16 cellular contexts compared by ENCODE assay signal in genomic region chr17:27498615-27499316, GRCh38. TPM values are rescaled to one million over a fixed set of nuclear protein-coding genes. Genes with fewer than 3 reads are reported as not detected.
A peak's percentile ranks its signal among the peaks of the same experiment; 100 is the strongest.
DNase-seq lines count a peak whose midpoint lies in the region; ATAC-seq and TF ChIP-seq lines count a peak whose summit lies in the region.
"Had no signal": no experiment of that assay in that cellular context is flagged by ENCODE, and none has a peak within 500 bp of the region (broad histone marks: within the 10 kb centered on the region; RNA-seq: fewer than 3 reads in every experiment).

No MANE protein-coding gene starts in this region.

- intact Hi-C loops in activated T-helper 1 cell treated with anti-CD3 and anti-CD28 coated beads, Interleukin-12 subunit alpha, Interleukin-12 subunit beta, Interleukin-2, Interleukin-4 antibody, amounts not matched to agents 30 ng/mL and 10 ng/mL and 1 ng/mL, durations not matched to agents 14 hours and 24 hours and 36 hours (cut with micrococcal nuclease), result no loop called here
- intact Hi-C loops in Right ventricle myocardium superior (cut with DNase I), result no loop called here

- H3K4me3 Mint-ChIP-seq in activated T-helper 1 cell treated with anti-CD3 and anti-CD28 coated beads, Interleukin-12 subunit alpha, Interleukin-12 subunit beta, Interleukin-2, Interleukin-4 antibody, amounts not matched to agents 30 ng/mL and 10 ng/mL and 1 ng/mL, durations not matched to agents 14 hours and 24 hours and 36 hours, result no peak overlapping the region
- H3K4me3 Mint-ChIP-seq in neural crest cell, result no peak overlapping the region
- H3K4me3 Mint-ChIP-seq: CD4-positive, alpha-beta T cell; GM23338 had no signal

- 91% methylated on average over 8 of the region's 8 CpGs for WGBS in hepatocyte (ENCODE audit: low lambda C conversion rate, missing lambda C conversion rate)
- 83% methylated on average over 8 of the region's 8 CpGs for WGBS in suprapubic skin

- H3K36me3 ChIP-seq in hepatocyte (replicated peaks; ENCODE audit: insufficient read depth, low read depth) (no peaks in the 10 kb centered on the region), suprapubic skin (no peaks in the 10 kb centered on the region)

- TF ChIP-seq EP300 in suprapubic skin (IDR thresholded peaks at IDR 0.05), result no peak

- H3K27ac ChIP-seq in hepatocyte (peak overlapping the region; percentile 61), suprapubic skin (peak overlapping the region; percentile 68)
- H3K27ac ChIP-seq: PC-9 had no signal

- TF ChIP-seq CTCF in hepatocyte (IDR thresholded peaks at IDR 0.05; ENCODE audit: poor library complexity) (no peak), neural crest cell (conservative IDR thresholded peaks at IDR 0.05) (no peak), suprapubic skin (IDR thresholded peaks at IDR 0.05) (no peak)

- no peak for DNase-seq in activated T-helper 1 cell treated with anti-CD3 and anti-CD28 coated beads, Interleukin-12 subunit alpha, Interleukin-12 subunit beta, Interleukin-2, Interleukin-4 antibody, amounts not matched to agents 30 ng/mL and 10 ng/mL and 1 ng/mL, durations not matched to agents 14 hours and 24 hours and 36 hours (ENCODE audit: low spot score)
- no peak for DNase-seq in hepatocyte (ENCODE audit: low spot score)
- DNase-seq in neural crest cell (ENCODE audit: low read depth, low spot score), result no peak
- no peak for DNase-seq in suprapubic skin (ENCODE audit: low spot score in 2 of 2)
- DNase-seq in retina, result no peak
- no peak for DNase-seq in Right ventricle myocardium superior
- no peak for DNase-seq in NCI-H526 (lab: John Stamatoyannopoulos, UW)
- no peak for DNase-seq in NCI-H1105 (lab: John Stamatoyannopoulos, UW)
- DNase-seq: AML-193; CD4-positive, alpha-beta T cell; DMS79 treated with DMSO at 0.1 percent for 48 hours; NCI-H2107; NCI-H226; NCI-H526 treated with DMSO at 0.1 percent for 48 hours; PC-9 had no signal

- H3K9me3 Mint-ChIP-seq in activated T-helper 1 cell treated with anti-CD3 and anti-CD28 coated beads, Interleukin-12 subunit alpha, Interleukin-12 subunit beta, Interleukin-2, Interleukin-4 antibody, amounts not matched to agents 30 ng/mL and 10 ng/mL and 1 ng/mL, durations not matched to agents 14 hours and 24 hours and 36 hours, result peaks cover 12% of the 10 kb centered on the region
- peaks cover 3% of the 10 kb centered on the region for H3K9me3 Mint-ChIP-seq in neural crest cell

- peaks cover 53% of the 10 kb centered on the region for H3K4me1 Mint-ChIP-seq in activated T-helper 1 cell treated with anti-CD3 and anti-CD28 coated beads, Interleukin-12 subunit alpha, Interleukin-12 subunit beta, Interleukin-2, Interleukin-4 antibody, amounts not matched to agents 30 ng/mL and 10 ng/mL and 1 ng/mL, durations not matched to agents 14 hours and 24 hours and 36 hours (ENCODE audit: low read depth)
- peaks cover 28% of the 10 kb centered on the region for H3K4me1 Mint-ChIP-seq in neural crest cell

- H3K27ac Mint-ChIP-seq in activated T-helper 1 cell treated with anti-CD3 and anti-CD28 coated beads, Interleukin-12 subunit alpha, Interleukin-12 subunit beta, Interleukin-2, Interleukin-4 antibody, amounts not matched to agents 30 ng/mL and 10 ng/mL and 1 ng/mL, durations not matched to agents 14 hours and 24 hours and 36 hours, result peak overlapping the region; percentile 44
- peak overlapping the region; percentile 22 for H3K27ac Mint-ChIP-seq in neural crest cell (ENCODE audit: unreplicated experiment)
- H3K27ac Mint-ChIP-seq: CD4-positive, alpha-beta T cell; GM23338 had no signal

- ATAC-seq in Right ventricle myocardium superior (ENCODE audit: poor library complexity), result no peak
- ATAC-seq: GM23338 had no signal

- H2AFZ ChIP-seq in hepatocyte, result no peak overlapping the region
- H2AFZ ChIP-seq: GM23338, PC-9 had no signal

- H3K27me3 ChIP-seq in hepatocyte (no peaks in the 10 kb centered on the region), suprapubic skin (no peaks in the 10 kb centered on the region)

- no peaks in the 10 kb centered on the region for H3K27me3 Mint-ChIP-seq in activated T-helper 1 cell treated with anti-CD3 and anti-CD28 coated beads, Interleukin-12 subunit alpha, Interleukin-12 subunit beta, Interleukin-2, Interleukin-4 antibody, amounts not matched to agents 30 ng/mL and 10 ng/mL and 1 ng/mL, durations not matched to agents 14 hours and 24 hours and 36 hours (ENCODE audit: insufficient read depth)
- no peaks in the 10 kb centered on the region for H3K27me3 Mint-ChIP-seq in neural crest cell (ENCODE audit: low read depth)
- H3K27me3 Mint-ChIP-seq: CD4-positive, alpha-beta T cell had no signal

- H4K20me1 ChIP-seq in hepatocyte (ENCODE audit: insufficient read depth, poor library complexity, severe bottlenecking), result no peaks in the 10 kb centered on the region

- no peak for TF ChIP-seq POLR2A in suprapubic skin (IDR thresholded peaks at IDR 0.05)

- H3K9me2 ChIP-seq in hepatocyte (replicated peaks; ENCODE audit: insufficient read depth), result no peaks in the 10 kb centered on the region

- H3K4me1 ChIP-seq in hepatocyte (ENCODE audit: insufficient read depth) (peaks cover 50% of the 10 kb centered on the region), suprapubic skin (peaks cover 66% of the 10 kb centered on the region)

- H3K79me2 ChIP-seq in hepatocyte, result peaks cover 86% of the 10 kb centered on the region

- no peak overlapping the region for H3K4me2 ChIP-seq in hepatocyte
- H3K4me2 ChIP-seq: GM23338, PC-9 had no signal

- peaks cover 40% of the 10 kb centered on the region for H3K36me3 Mint-ChIP-seq in activated T-helper 1 cell treated with anti-CD3 and anti-CD28 coated beads, Interleukin-12 subunit alpha, Interleukin-12 subunit beta, Interleukin-2, Interleukin-4 antibody, amounts not matched to agents 30 ng/mL and 10 ng/mL and 1 ng/mL, durations not matched to agents 14 hours and 24 hours and 36 hours (ENCODE audit: low read depth)
- peaks cover 21% of the 10 kb centered on the region for H3K36me3 Mint-ChIP-seq in neural crest cell (ENCODE audit: low read depth)

- H3K4me3 ChIP-seq in hepatocyte (no peak overlapping the region), suprapubic skin (no peak overlapping the region)
- H3K4me3 ChIP-seq: GM23338, PC-9 had no signal

- no peaks in the 10 kb centered on the region for H3K9me3 ChIP-seq in hepatocyte (ENCODE audit: low read depth)
- H3K9me3 ChIP-seq in suprapubic skin, result no peaks in the 10 kb centered on the region

RNA-seq across cellular contexts. Expression of gene KSR1, which starts 42.5 kb away (rescaled TPM):
- total RNA-seq in activated T-helper 1 cell treated with anti-CD3 and anti-CD28 coated beads, Interleukin-12 subunit alpha, Interleukin-12 subunit beta, Interleukin-2, Interleukin-4 antibody, amounts not matched to agents 30 ng/mL and 10 ng/mL and 1 ng/mL, durations not matched to agents 14 hours and 24 hours and 36 hours, result 119 and 122 TPM in 2 replicates
- total RNA-seq in hepatocyte, result 19.9 and 32.6 TPM in 2 replicates
- polyA plus RNA-seq in hepatocyte, result 16.2 and 23.8 TPM in 2 replicates
- 27.8 and 28.0 TPM in 2 replicates for total RNA-seq in neural crest cell
- 10 to 100 TPM; 38.1 to 54.0 (median 49.5) TPM for total RNA-seq in suprapubic skin
- total RNA-seq in Right ventricle myocardium superior, result 8.3 TPM
